1 cellular context compared by ENCODE assay signal in the genomic region with DNA sequence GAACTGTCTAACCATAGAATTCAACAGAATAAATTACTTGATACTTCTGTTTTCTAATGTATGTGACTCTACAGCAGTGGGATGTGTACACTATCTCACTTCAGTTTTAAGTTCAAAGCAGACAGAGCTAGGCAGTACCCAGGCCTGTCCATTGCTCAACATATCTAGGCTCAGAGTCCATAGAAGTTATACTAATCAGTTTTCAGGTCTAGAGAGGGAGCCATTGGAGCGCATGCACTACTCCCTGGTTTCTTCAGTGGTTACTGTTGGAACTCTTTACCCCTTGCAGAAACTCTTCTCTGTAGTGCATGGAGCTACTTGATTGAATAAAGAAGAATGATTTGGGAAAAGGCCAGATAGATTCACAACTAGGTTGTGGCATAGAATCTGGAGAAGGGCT.
TF ChIP-seq lines count a peak whose summit lies in the region.

No MANE protein-coding gene starts in this region.

TF ChIP-seq in HepG2, 621 proteins besides CTCF, POLR2A, EP300 and RAD21 (continued from another document and continues in another):
- TF ChIP-seq, protein P1, sequence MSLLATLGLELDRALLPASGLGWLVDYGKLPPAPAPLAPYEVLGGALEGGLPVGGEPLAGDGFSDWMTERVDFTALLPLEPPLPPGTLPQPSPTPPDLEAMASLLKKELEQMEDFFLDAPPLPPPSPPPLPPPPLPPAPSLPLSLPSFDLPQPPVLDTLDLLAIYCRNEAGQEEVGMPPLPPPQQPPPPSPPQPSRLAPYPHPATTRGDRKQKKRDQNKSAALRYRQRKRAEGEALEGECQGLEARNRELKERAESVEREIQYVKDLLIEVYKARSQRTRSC (CRISPR knock-in tag; IDR thresholded peaks at IDR 0.05; ENCODE audit: low read depth), result no peak
- TF ChIP-seq, protein P2, sequence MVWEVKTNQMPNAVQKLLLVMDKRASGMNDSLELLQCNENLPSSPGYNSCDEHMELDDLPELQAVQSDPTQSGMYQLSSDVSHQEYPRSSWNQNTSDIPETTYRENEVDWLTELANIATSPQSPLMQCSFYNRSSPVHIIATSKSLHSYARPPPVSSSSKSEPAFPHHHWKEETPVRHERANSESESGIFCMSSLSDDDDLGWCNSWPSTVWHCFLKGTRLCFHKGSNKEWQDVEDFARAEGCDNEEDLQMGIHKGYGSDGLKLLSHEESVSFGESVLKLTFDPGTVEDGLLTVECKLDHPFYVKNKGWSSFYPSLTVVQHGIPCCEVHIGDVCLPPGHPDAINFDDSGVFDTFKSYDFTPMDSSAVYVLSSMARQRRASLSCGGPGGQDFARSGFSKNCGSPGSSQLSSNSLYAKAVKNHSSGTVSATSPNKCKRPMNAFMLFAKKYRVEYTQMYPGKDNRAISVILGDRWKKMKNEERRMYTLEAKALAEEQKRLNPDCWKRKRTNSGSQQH (CRISPR knock-in tag; IDR thresholded peaks at IDR 0.05; ENCODE audit: low read depth), result no peak
- TF ChIP-seq DR1 (CRISPR knock-in tag; IDR thresholded peaks at IDR 0.05), result no peak
- TF ChIP-seq, protein P3, sequence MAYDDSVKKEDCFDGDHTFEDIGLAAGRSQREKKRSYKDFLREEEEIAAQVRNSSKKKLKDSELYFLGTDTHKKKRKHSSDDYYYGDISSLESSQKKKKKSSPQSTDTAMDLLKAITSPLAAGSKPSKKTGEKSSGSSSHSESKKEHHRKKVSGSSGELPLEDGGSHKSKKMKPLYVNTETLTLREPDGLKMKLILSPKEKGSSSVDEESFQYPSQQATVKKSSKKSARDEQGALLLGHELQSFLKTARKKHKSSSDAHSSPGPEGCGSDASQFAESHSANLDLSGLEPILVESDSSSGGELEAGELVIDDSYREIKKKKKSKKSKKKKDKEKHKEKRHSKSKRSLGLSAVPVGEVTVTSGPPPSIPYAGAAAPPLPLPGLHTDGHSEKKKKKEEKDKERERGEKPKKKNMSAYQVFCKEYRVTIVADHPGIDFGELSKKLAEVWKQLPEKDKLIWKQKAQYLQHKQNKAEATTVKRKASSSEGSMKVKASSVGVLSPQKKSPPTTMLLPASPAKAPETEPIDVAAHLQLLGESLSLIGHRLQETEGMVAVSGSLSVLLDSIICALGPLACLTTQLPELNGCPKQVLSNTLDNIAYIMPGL (CRISPR knock-in tag; IDR thresholded peaks at IDR 0.05; ENCODE audit: borderline replicate concordance in 1 of 2, low read depth in 1 of 2), result no peak
- TF ChIP-seq, protein P4, sequence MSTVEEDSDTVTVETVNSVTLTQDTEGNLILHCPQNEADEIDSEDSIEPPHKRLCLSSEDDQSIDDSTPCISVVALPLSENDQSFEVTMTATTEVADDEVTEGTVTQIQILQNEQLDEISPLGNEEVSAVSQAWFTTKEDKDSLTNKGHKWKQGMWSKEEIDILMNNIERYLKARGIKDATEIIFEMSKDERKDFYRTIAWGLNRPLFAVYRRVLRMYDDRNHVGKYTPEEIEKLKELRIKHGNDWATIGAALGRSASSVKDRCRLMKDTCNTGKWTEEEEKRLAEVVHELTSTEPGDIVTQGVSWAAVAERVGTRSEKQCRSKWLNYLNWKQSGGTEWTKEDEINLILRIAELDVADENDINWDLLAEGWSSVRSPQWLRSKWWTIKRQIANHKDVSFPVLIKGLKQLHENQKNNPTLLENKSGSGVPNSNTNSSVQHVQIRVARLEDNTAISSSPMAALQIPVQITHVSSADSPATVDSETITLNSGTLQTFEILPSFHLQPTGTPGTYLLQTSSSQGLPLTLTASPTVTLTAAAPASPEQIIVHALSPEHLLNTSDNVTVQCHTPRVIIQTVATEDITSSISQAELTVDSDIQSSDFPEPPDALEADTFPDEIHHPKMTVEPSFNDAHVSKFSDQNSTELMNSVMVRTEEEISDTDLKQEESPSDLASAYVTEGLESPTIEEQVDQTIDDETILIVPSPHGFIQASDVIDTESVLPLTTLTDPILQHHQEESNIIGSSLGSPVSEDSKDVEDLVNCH (CRISPR knock-in tag; IDR thresholded peaks at IDR 0.05), result no peak
- TF ChIP-seq DPF2 (CRISPR knock-in tag; IDR thresholded peaks at IDR 0.05; ENCODE audit: borderline replicate concordance, low read depth), result 0 out of 2 replicates have a peak, but pooled peaks have one; percentile 66
- TF ChIP-seq ZNF766 (CRISPR knock-in tag; IDR thresholded peaks at IDR 0.05; ENCODE audit: borderline replicate concordance), result peak; percentile 26; the same call in 1 of the 2 replicates
- no peak for TF ChIP-seq SNAPC2 (CRISPR knock-in tag; IDR thresholded peaks at IDR 0.05)
- TF ChIP-seq, protein P5, sequence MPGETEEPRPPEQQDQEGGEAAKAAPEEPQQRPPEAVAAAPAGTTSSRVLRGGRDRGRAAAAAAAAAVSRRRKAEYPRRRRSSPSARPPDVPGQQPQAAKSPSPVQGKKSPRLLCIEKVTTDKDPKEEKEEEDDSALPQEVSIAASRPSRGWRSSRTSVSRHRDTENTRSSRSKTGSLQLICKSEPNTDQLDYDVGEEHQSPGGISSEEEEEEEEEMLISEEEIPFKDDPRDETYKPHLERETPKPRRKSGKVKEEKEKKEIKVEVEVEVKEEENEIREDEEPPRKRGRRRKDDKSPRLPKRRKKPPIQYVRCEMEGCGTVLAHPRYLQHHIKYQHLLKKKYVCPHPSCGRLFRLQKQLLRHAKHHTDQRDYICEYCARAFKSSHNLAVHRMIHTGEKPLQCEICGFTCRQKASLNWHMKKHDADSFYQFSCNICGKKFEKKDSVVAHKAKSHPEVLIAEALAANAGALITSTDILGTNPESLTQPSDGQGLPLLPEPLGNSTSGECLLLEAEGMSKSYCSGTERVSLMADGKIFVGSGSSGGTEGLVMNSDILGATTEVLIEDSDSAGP (CRISPR knock-in tag; IDR thresholded peaks at IDR 0.05; ENCODE audit: borderline replicate concordance), result no peak
- TF ChIP-seq ZNF614 (CRISPR knock-in tag; IDR thresholded peaks at IDR 0.05; ENCODE audit: borderline replicate concordance), result peak; percentile 73
- TF ChIP-seq POGZ (CRISPR knock-in tag; IDR thresholded peaks at IDR 0.05), result peak; percentile 76
- no peak for TF ChIP-seq FOXA1 (IDR thresholded peaks at IDR 0.05)
- TF ChIP-seq FOXA1 (CRISPR knock-in tag; IDR thresholded peaks at IDR 0.05), result peak; percentile 63
- no peak for TF ChIP-seq RNF2 (conservative IDR thresholded peaks at IDR 0.05; ENCODE audit: low read depth)
- TF ChIP-seq HMG20A (CRISPR knock-in tag; IDR thresholded peaks at IDR 0.05; ENCODE audit: borderline replicate concordance), result peak; percentile 40; the same call in 1 of the 2 replicates
- TF ChIP-seq, protein P6, sequence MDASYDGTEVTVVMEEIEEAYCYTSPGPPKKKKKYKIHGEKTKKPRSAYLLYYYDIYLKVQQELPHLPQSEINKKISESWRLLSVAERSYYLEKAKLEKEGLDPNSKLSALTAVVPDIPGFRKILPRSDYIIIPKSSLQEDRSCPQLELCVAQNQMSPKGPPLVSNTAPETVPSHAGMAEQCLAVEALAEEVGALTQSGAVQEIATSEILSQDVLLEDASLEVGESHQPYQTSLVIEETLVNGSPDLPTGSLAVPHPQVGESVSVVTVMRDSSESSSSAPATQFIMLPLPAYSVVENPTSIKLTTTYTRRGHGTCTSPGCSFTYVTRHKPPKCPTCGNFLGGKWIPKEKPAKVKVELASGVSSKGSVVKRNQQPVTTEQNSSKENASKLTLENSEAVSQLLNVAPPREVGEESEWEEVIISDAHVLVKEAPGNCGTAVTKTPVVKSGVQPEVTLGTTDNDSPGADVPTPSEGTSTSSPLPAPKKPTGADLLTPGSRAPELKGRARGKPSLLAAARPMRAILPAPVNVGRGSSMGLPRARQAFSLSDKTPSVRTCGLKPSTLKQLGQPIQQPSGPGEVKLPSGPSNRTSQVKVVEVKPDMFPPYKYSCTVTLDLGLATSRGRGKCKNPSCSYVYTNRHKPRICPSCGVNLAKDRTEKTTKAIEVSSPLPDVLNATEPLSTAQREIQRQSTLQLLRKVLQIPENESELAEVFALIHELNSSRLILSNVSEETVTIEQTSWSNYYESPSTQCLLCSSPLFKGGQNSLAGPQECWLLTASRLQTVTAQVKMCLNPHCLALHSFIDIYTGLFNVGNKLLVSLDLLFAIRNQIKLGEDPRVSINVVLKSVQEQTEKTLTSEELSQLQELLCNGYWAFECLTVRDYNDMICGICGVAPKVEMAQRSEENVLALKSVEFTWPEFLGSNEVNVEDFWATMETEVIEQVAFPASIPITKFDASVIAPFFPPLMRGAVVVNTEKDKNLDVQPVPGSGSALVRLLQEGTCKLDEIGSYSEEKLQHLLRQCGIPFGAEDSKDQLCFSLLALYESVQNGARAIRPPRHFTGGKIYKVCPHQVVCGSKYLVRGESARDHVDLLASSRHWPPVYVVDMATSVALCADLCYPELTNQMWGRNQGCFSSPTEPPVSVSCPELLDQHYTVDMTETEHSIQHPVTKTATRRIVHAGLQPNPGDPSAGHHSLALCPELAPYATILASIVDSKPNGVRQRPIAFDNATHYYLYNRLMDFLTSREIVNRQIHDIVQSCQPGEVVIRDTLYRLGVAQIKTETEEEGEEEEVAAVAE (CRISPR knock-in tag; IDR thresholded peaks at IDR 0.05; ENCODE audit: borderline replicate concordance), result no peak
- TF ChIP-seq RFXANK (CRISPR knock-in tag; IDR thresholded peaks at IDR 0.05), result no peak
- 0 out of 2 replicates have a peak, but pooled peaks have one; percentile 39 for TF ChIP-seq ZFX (CRISPR knock-in tag; IDR thresholded peaks at IDR 0.05; ENCODE audit: low read depth)
- TF ChIP-seq GTF3A (CRISPR knock-in tag; conservative IDR thresholded peaks at IDR 0.05), result no peak
- no peak for TF ChIP-seq ZNF563 (CRISPR knock-in tag; IDR thresholded peaks at IDR 0.05)
- TF ChIP-seq ZNF317 (CRISPR knock-in tag; IDR thresholded peaks at IDR 0.05), result no peak
- TF ChIP-seq, protein P7, sequence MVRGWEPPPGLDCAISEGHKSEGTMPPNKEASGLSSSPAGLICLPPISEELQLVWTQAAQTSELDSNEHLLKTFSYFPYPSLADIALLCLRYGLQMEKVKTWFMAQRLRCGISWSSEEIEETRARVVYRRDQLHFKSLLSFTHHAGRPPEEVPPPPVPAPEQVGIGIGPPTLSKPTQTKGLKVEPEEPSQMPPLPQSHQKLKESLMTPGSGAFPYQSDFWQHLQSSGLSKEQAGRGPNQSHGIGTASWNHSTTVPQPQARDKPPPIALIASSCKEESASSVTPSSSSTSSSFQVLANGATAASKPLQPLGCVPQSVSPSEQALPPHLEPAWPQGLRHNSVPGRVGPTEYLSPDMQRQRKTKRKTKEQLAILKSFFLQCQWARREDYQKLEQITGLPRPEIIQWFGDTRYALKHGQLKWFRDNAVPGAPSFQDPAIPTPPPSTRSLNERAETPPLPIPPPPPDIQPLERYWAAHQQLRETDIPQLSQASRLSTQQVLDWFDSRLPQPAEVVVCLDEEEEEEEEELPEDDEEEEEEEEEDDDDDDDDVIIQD (CRISPR knock-in tag; IDR thresholded peaks at IDR 0.05; ENCODE audit: low read depth), result peak; percentile 89
- peak; percentile 99 for TF ChIP-seq ZNF792 (CRISPR knock-in tag; IDR thresholded peaks at IDR 0.05)
- no peak for TF ChIP-seq ADNP (CRISPR knock-in tag; IDR thresholded peaks at IDR 0.05)
- TF ChIP-seq, protein P8, sequence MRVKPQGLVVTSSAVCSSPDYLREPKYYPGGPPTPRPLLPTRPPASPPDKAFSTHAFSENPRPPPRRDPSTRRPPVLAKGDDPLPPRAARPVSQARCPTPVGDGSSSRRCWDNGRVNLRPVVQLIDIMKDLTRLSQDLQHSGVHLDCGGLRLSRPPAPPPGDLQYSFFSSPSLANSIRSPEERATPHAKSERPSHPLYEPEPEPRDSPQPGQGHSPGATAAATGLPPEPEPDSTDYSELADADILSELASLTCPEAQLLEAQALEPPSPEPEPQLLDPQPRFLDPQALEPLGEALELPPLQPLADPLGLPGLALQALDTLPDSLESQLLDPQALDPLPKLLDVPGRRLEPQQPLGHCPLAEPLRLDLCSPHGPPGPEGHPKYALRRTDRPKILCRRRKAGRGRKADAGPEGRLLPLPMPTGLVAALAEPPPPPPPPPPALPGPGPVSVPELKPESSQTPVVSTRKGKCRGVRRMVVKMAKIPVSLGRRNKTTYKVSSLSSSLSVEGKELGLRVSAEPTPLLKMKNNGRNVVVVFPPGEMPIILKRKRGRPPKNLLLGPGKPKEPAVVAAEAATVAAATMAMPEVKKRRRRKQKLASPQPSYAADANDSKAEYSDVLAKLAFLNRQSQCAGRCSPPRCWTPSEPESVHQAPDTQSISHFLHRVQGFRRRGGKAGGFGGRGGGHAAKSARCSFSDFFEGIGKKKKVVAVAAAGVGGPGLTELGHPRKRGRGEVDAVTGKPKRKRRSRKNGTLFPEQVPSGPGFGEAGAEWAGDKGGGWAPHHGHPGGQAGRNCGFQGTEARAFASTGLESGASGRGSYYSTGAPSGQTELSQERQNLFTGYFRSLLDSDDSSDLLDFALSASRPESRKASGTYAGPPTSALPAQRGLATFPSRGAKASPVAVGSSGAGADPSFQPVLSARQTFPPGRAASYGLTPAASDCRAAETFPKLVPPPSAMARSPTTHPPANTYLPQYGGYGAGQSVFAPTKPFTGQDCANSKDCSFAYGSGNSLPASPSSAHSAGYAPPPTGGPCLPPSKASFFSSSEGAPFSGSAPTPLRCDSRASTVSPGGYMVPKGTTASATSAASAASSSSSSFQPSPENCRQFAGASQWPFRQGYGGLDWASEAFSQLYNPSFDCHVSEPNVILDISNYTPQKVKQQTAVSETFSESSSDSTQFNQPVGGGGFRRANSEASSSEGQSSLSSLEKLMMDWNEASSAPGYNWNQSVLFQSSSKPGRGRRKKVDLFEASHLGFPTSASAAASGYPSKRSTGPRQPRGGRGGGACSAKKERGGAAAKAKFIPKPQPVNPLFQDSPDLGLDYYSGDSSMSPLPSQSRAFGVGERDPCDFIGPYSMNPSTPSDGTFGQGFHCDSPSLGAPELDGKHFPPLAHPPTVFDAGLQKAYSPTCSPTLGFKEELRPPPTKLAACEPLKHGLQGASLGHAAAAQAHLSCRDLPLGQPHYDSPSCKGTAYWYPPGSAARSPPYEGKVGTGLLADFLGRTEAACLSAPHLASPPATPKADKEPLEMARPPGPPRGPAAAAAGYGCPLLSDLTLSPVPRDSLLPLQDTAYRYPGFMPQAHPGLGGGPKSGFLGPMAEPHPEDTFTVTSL (CRISPR knock-in tag; IDR thresholded peaks at IDR 0.05; ENCODE audit: borderline replicate concordance), result peak; percentile 91; the same call in 1 of the 2 replicates
- 0 out of 2 replicates have a peak, but pooled peaks have one; percentile 34 for TF ChIP-seq ELF3 (CRISPR knock-in tag; IDR thresholded peaks at IDR 0.05)
- no peak for TF ChIP-seq ZNF510 (CRISPR knock-in tag; IDR thresholded peaks at IDR 0.05; ENCODE audit: low read depth)
- TF ChIP-seq, protein P9, sequence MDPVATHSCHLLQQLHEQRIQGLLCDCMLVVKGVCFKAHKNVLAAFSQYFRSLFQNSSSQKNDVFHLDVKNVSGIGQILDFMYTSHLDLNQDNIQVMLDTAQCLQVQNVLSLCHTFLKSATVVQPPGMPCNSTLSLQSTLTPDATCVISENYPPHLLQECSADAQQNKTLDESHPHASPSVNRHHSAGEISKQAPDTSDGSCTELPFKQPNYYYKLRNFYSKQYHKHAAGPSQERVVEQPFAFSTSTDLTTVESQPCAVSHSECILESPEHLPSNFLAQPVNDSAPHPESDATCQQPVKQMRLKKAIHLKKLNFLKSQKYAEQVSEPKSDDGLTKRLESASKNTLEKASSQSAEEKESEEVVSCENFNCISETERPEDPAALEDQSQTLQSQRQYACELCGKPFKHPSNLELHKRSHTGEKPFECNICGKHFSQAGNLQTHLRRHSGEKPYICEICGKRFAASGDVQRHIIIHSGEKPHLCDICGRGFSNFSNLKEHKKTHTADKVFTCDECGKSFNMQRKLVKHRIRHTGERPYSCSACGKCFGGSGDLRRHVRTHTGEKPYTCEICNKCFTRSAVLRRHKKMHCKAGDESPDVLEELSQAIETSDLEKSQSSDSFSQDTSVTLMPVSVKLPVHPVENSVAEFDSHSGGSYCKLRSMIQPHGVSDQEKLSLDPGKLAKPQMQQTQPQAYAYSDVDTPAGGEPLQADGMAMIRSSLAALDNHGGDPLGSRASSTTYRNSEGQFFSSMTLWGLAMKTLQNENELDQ (CRISPR knock-in tag; IDR thresholded peaks at IDR 0.05; ENCODE audit: borderline replicate concordance), result no peak
- no peak for TF ChIP-seq IKZF1 (IDR thresholded peaks at IDR 0.05)
- TF ChIP-seq ZNF569 (CRISPR knock-in tag; IDR thresholded peaks at IDR 0.05; ENCODE audit: borderline replicate concordance), result no peak
- TF ChIP-seq HNF4G (IDR thresholded peaks at IDR 0.05; ENCODE audit: borderline replicate concordance, low read depth, low read length), result peak; percentile 89
- no peak for TF ChIP-seq HNF4G (CRISPR knock-in tag; IDR thresholded peaks at IDR 0.05; ENCODE audit: borderline replicate concordance, low read depth)
